9 cellular contexts compared by ENCODE assay signal in genomic region chr4:2688281-2688680, GRCh38.
"Had no signal": no experiment of that assay in that cellular context is flagged by ENCODE, and none has a peak within 500 bp of the region (broad histone marks: within the 10 kb centered on the region; RNA-seq: fewer than 3 reads in every experiment).

No MANE protein-coding gene starts in this region.

- H3K4me3 Mint-ChIP-seq: activated naive CD8-positive, alpha-beta T cell treated with anti-CD3 and anti-CD28 coated beads, Interleukin-2, amount 50 U/mL, for 24 hours had no signal

- H3K27ac Mint-ChIP-seq: activated naive CD8-positive, alpha-beta T cell treated with anti-CD3 and anti-CD28 coated beads, Interleukin-2, amount 50 U/mL, for 24 hours had no signal

- H3K9me3 Mint-ChIP-seq: activated naive CD8-positive, alpha-beta T cell treated with anti-CD3 and anti-CD28 coated beads, Interleukin-2, amount 50 U/mL, for 24 hours had no signal

- H3K27me3 Mint-ChIP-seq: activated naive CD8-positive, alpha-beta T cell treated with anti-CD3 and anti-CD28 coated beads, Interleukin-2, amount 50 U/mL, for 24 hours had no signal

- ATAC-seq: activated naive CD8-positive, alpha-beta T cell treated with anti-CD3 and anti-CD28 coated beads, Interleukin-2, amount 50 U/mL, for 24 hours; gastroesophageal sphincter; right cardiac atrium had no signal

- DNase-seq: activated CD4-positive, alpha-beta T cell treated with anti-CD3 and anti-CD28 coated beads, Interleukin-2, amount 50 U/mL, for 1 hour; activated naive CD8-positive, alpha-beta T cell treated with anti-CD3 and anti-CD28 coated beads, Interleukin-2, amount 50 U/mL, for 24 hours; activated T-cell treated with anti-CD3 and anti-CD28 coated beads, Interleukin-2, amount 50 U/mL, for 1 hour; effector CD4-positive, alpha-beta T cell; right cardiac atrium; SK-N-SH; small intestine; upper lobe of left lung had no signal
